8 cellular contexts compared by ENCODE assay signal in the genomic region with DNA sequence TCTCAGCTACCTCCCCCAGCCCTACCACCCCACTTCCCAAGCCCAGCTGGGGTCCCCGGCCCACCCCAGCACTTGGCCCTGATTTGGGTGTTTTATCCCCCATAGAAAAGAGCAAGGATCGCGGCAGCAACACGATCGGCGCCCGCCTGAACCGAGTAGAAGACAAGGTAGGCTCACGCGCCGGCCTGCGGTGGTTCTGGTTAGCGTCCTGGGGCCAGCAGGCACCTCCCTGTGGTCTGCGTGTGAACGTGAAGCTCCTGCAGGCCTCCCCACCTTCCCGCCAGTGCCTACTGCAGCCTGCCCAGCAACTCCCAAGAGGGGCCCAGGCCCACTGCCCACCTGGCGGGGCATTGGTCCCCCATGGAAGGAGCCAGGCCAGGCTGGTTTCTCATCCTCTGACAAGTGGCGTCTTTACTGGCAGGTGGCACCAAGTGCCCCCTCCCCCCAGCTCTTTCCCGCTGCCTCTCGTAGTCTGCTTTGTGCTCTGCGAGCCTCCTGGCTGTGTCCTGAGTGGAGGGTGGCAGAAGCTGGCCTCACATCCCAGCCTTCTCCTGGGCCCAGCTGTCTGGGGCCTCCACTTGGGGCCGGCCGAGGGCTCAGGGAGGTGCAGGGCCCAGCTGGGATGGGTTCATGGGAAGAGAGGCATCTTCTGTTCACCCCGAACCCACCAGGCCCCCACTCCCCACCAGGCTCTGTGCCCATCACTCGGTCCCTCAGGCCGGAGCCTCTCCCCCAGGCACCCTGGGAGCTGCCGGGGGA.
DNase-seq lines count a peak whose midpoint lies in the region; ATAC-seq and TF ChIP-seq lines count a peak whose summit lies in the region.

No MANE protein-coding gene starts in this region.

- 68 to 74% methylated on average over 27 of the region's 27 CpGs for WGBS in sigmoid colon, 2 donors

- H3K4me1 ChIP-seq in RWPE2 (ENCODE audit: insufficient read depth, poor library complexity, severe bottlenecking), result peaks cover 28% of the 10 kb centered on the region
- H3K4me1 ChIP-seq in cardiac muscle cell (ENCODE audit: low read depth), result peaks cover 47% of the 10 kb centered on the region
- H3K4me1 ChIP-seq in sigmoid colon, result peaks cover 0 to 32% (median 31%) of the 10 kb centered on the region in 4 donors

- intact Hi-C loops in sigmoid colon (cut with DNase I), result loop anchor here (2.0 kb wide), 4 partner anchors 49 to 109 kb away; no protein-coding TSS in a partner anchor

- TF ChIP-seq CTCF in RWPE2 (IDR thresholded peaks at IDR 0.05; ENCODE audit: poor library complexity, severe bottlenecking) (no peak), cardiac muscle cell (IDR thresholded peaks at IDR 0.05; ENCODE audit: low read depth, low read length) (no peak), sigmoid colon (IDR thresholded peaks at IDR 0.05) (no peak), GM10248 (IDR thresholded peaks at IDR 0.05; ENCODE audit: control extremely low read depth, extremely low read depth, low read depth, missing control alignments) (no peak)

- POLR2A ChIA-PET in GM10248 (lab: Yijun Ruan, JAX), result no interaction called here

- CTCF ChIA-PET in GM10248 (lab: Yijun Ruan, JAX), result no interaction called here

- H3K9me3 ChIP-seq in RWPE2 (ENCODE audit: severe bottlenecking) (no peaks in the 10 kb centered on the region), cardiac muscle cell (ENCODE audit: low read depth) (no peaks in the 10 kb centered on the region), sigmoid colon (no peaks in the 10 kb centered on the region)

- no peak for TF ChIP-seq POLR2A in sigmoid colon (IDR thresholded peaks at IDR 0.05)

- peak; percentile 5 for ATAC-seq in HG03064 (IDR thresholded peaks at IDR 0.05; ENCODE audit: low read depth, unreplicated experiment)
- ATAC-seq in RWPE2 (ENCODE audit: low read depth), result no peak
- no peak for ATAC-seq in HG03045 (IDR thresholded peaks at IDR 0.05; ENCODE audit: unreplicated experiment)

- H3K36me3 ChIP-seq in RWPE2 (ENCODE audit: low read depth) (no peaks in the 10 kb centered on the region), cardiac muscle cell (no peaks in the 10 kb centered on the region), sigmoid colon (no peaks in the 10 kb centered on the region)

- peak; percentile 51 for DNase-seq in RWPE2 (ENCODE audit: low spot score)
- DNase-seq in cardiac muscle cell (ENCODE audit: low read depth in 1 of 2, low spot score in 1 of 2), result peak in 1 of 2 donors; percentile 18
- DNase-seq in sigmoid colon, result peak; percentile 69
- no peak for DNase-seq in NCI-H82 treated with DMSO at 0.1 percent for 48 hours (lab: John Stamatoyannopoulos, UW; ENCODE audit: unreplicated experiment)
- DNase-seq in GM10248 (ENCODE audit: extremely low spot score), result no peak
- DNase-seq in UCSD-AML1 (lab: John Stamatoyannopoulos, UW; ENCODE audit: unreplicated experiment), result no peak

- H3K27me3 ChIP-seq in RWPE2 (ENCODE audit: insufficient read depth, poor library complexity, severe bottlenecking) (no peaks in the 10 kb centered on the region), cardiac muscle cell (no peaks in the 10 kb centered on the region), sigmoid colon (no peaks in the 10 kb centered on the region)

- no peak for TF ChIP-seq EP300 in sigmoid colon (IDR thresholded peaks at IDR 0.05)

- H3K27ac ChIP-seq in RWPE2 (ENCODE audit: poor library complexity, severe bottlenecking) (peak overlapping the region; percentile 69), cardiac muscle cell (peak overlapping the region; percentile 92), sigmoid colon (peak overlapping the region; percentile 79 to 90 (median 84))

- H3K4me3 ChIP-seq in RWPE2 (ENCODE audit: severe bottlenecking) (no peak overlapping the region), cardiac muscle cell (no peak overlapping the region), sigmoid colon (peak overlapping the region in 3 of 4 donors; percentile 9 to 24 (median 12))

Comparison
In these comparisons a context has a peak if more than half of its experiments do, and no peak if none do; other contexts are left out.
1. DNase-seq: peak in RWPE2 (single experiment) and sigmoid colon (single experiment); none in NCI-H82 treated with DMSO at 0.1 percent for 48 hours (single experiment), GM10248 (single experiment) and UCSD-AML1 (single experiment).
2. H3K4me3 ChIP-seq: peak in sigmoid colon (3 of 4); none in RWPE2 (single experiment) and cardiac muscle cell (single experiment).
3. Peak in every context shown above with its lines, with median percentiles within 50 percentile points of each other: H3K27ac ChIP-seq.